ENCODE assay signal across 1 cellular context in genomic region chr21:32768530-32768929, GRCh38.
TF ChIP-seq lines count a peak whose summit lies in the region.

No MANE protein-coding gene starts in this region.

TF ChIP-seq in HEK293, 187 proteins besides CTCF, POLR2A, EP300 and RAD21 (continued from another document and continues in another):
- TF ChIP-seq ZBTB17 (tag by site-specific recombination; IDR thresholded peaks at IDR 0.05) = peak; percentile 53
- no peak for TF ChIP-seq ZNF777 (tag by site-specific recombination; IDR thresholded peaks at IDR 0.05; ENCODE audit: borderline replicate concordance)
- no peak for TF ChIP-seq ZNF335 (tag by site-specific recombination; conservative IDR thresholded peaks at IDR 0.05)
- no peak for TF ChIP-seq ZNF48 (tag by site-specific recombination; IDR thresholded peaks at IDR 0.05)
- peak; percentile 100 for TF ChIP-seq SP7 (tag by site-specific recombination; IDR thresholded peaks at IDR 0.05)
- TF ChIP-seq ZBTB8A (tag by site-specific recombination; IDR thresholded peaks at IDR 0.05) = no peak
- no peak for TF ChIP-seq ZNF433 (tag by site-specific recombination; IDR thresholded peaks at IDR 0.05; ENCODE audit: low read depth)
- no peak for TF ChIP-seq ZNF549 (tag by site-specific recombination; IDR thresholded peaks at IDR 0.05)
- no peak for TF ChIP-seq ZNF704 (tag by site-specific recombination; IDR thresholded peaks at IDR 0.05)
- no peak for TF ChIP-seq ZSCAN30 (tag by site-specific recombination; IDR thresholded peaks at IDR 0.05)
- peak; percentile 32; the same call in 1 of the 2 replicates for TF ChIP-seq KLF8 (tag by site-specific recombination; IDR thresholded peaks at IDR 0.05)
- TF ChIP-seq ZNF404 (tag by site-specific recombination; IDR thresholded peaks at IDR 0.05) = no peak
- no peak for TF ChIP-seq ZNF354C (tag by site-specific recombination; IDR thresholded peaks at IDR 0.05; ENCODE audit: borderline replicate concordance, low read depth)
- 0 out of 2 replicates have a peak, but pooled peaks have one; percentile 32 for TF ChIP-seq ZNF600 (tag by site-specific recombination; IDR thresholded peaks at IDR 0.05)
- no peak for TF ChIP-seq ZNF707 (tag by site-specific recombination; IDR thresholded peaks at IDR 0.05)
- no peak for TF ChIP-seq ZNF530 (tag by site-specific recombination; IDR thresholded peaks at IDR 0.05; ENCODE audit: low read depth)
- no peak for TF ChIP-seq ZBTB10 (tag by site-specific recombination; IDR thresholded peaks at IDR 0.05)
- TF ChIP-seq ZNF211 (tag by site-specific recombination; IDR thresholded peaks at IDR 0.05; ENCODE audit: low read depth) = no peak
- TF ChIP-seq ZNF558 (tag by site-specific recombination; IDR thresholded peaks at IDR 0.05) = 0 out of 2 replicates have a peak, but pooled peaks have one; percentile 39
- no peak for TF ChIP-seq ZNF473 (tag by site-specific recombination; IDR thresholded peaks at IDR 0.05)
- TF ChIP-seq PRDM6 (tag by site-specific recombination; IDR thresholded peaks at IDR 0.05) = peak; percentile 68
- no peak for TF ChIP-seq ZNF341 (tag by site-specific recombination; IDR thresholded peaks at IDR 0.05; ENCODE audit: low read depth)
- no peak for TF ChIP-seq ZFP41 (tag by site-specific recombination; IDR thresholded peaks at IDR 0.05; ENCODE audit: borderline replicate concordance)
- no peak for TF ChIP-seq SETDB1 (IDR thresholded peaks at IDR 0.05; ENCODE audit: insufficient read length, low read length)
- TF ChIP-seq ZNF10 (tag by site-specific recombination; IDR thresholded peaks at IDR 0.05) = no peak
- no peak for TF ChIP-seq ZNF24 (tag by site-specific recombination; IDR thresholded peaks at IDR 0.05)
- no peak for TF ChIP-seq ZSCAN5A (tag by site-specific recombination; IDR thresholded peaks at IDR 0.05)
- no peak for TF ChIP-seq ZBTB1 (tag by site-specific recombination; IDR thresholded peaks at IDR 0.05)
- TF ChIP-seq ZFP37 (tag by site-specific recombination; IDR thresholded peaks at IDR 0.05) = no peak
- no peak for TF ChIP-seq ZFP69B (tag by site-specific recombination; IDR thresholded peaks at IDR 0.05)
- 0 out of 2 replicates have a peak, but pooled peaks have one; percentile 24 for TF ChIP-seq ZNF324 (tag by site-specific recombination; IDR thresholded peaks at IDR 0.05)
- TF ChIP-seq ZNF140 (tag by site-specific recombination; IDR thresholded peaks at IDR 0.05) = no peak
- no peak for TF ChIP-seq ZFP3 (tag by site-specific recombination; IDR thresholded peaks at IDR 0.05; ENCODE audit: low read depth)
- no peak for TF ChIP-seq ZNF391 (tag by site-specific recombination; IDR thresholded peaks at IDR 0.05; ENCODE audit: borderline replicate concordance, low read depth)
- TF ChIP-seq ATF2 (tag by site-specific recombination; IDR thresholded peaks at IDR 0.05; ENCODE audit: low read depth) = no peak
- no peak for TF ChIP-seq GLIS1 (tag by site-specific recombination; IDR thresholded peaks at IDR 0.05)
- TF ChIP-seq ZNF837 (tag by site-specific recombination; IDR thresholded peaks at IDR 0.05) = no peak
- TF ChIP-seq TCF7L2 (IDR thresholded peaks at IDR 0.05; ENCODE audit: borderline replicate concordance, low read depth, low read length) = no peak
- TF ChIP-seq ZNF18 (tag by site-specific recombination; IDR thresholded peaks at IDR 0.05) = no peak
- peak; percentile 45; the same call in 1 of the 2 replicates for TF ChIP-seq PRDM4 (tag by site-specific recombination; IDR thresholded peaks at IDR 0.05)
- TF ChIP-seq REST (tag by site-specific recombination; IDR thresholded peaks at IDR 0.05) = no peak
